ENCODE assay signal across 26 cellular contexts in the genomic region with DNA sequence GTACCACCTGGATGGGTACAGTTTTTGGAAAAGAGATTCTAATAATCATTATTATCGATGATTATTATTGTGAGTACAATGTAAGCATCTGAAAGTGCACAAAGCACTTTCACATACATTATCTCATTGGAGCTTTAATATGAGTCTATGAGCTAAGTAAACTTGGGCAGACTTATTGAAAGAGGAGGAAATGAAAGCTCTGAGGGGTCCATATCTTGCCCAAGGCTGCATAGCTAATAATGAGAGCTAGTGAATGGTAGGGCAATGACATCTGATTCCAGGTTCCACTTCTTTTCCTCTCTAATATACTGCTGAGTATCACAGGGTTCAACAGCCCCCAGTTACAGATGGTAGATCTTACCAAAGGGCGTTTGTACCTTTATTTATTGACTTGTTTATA. TPM values are rescaled to one million over a fixed set of nuclear protein-coding genes. Genes with fewer than 3 reads are reported as not detected.
DNase-seq lines count a peak whose midpoint lies in the region; ATAC-seq, FAIRE-seq and TF ChIP-seq lines count a peak whose summit lies in the region.
"Had no signal": no experiment of that assay in that cellular context is flagged by ENCODE, and none has a peak within 500 bp of the region (broad histone marks: within the 10 kb centered on the region; RNA-seq: fewer than 3 reads in every experiment).

No MANE protein-coding gene starts in this region.

- H3K27me3 ChIP-seq in GM12878 (replicated peaks in 1 of 2; ENCODE audit: control insufficient read depth in 2 of 2, insufficient read depth in 2 of 2, low read length in 1 of 2), result no peaks in the 10 kb centered on the region
- H3K27me3 ChIP-seq in uterus, result no peaks in the 10 kb centered on the region
- H3K27me3 ChIP-seq: BE2C had no signal

- H3K4me1 Mint-ChIP-seq in MCF 10A (ENCODE audit: insufficient read depth, unreplicated experiment), result no peaks in the 10 kb centered on the region

- no peak overlapping the region for H3K27ac ChIP-seq in GM12878 (ENCODE audit: control insufficient read depth, insufficient read depth)
- no peak overlapping the region for H3K27ac ChIP-seq in uterus

- no peak for TF ChIP-seq CTCF in GM12878 (IDR thresholded peaks at IDR 0.05 in 2 of 3, conservative IDR thresholded peaks at IDR 0.05 in 1 of 3; ENCODE audit: control insufficient read depth in 2 of 3, extremely low read depth in 1 of 3, insufficient read depth in 1 of 3, low read depth in 3 of 3, low read length in 3 of 3)
- TF ChIP-seq CTCF in uterus (IDR thresholded peaks at IDR 0.05), result no peak
- no peak for TF ChIP-seq CTCF in MCF 10A (IDR thresholded peaks at IDR 0.05; ENCODE audit: unreplicated experiment)

- TF ChIP-seq RAD21 in GM12878 (IDR thresholded peaks at IDR 0.05; ENCODE audit: insufficient read depth, low read depth, low read length), result no peak

- intact Hi-C loops in GM12878 (cut with micrococcal nuclease; ENCODE audit: unreplicated experiment), result loop anchor here (5.0 to 10.0 kb wide), 4 partner anchors 90 to 1320 kb away; no protein-coding TSS in a partner anchor
- intact Hi-C loops in uterus (cut with DNase I; ENCODE audit: low total_unique reads), result no loop called here
- intact Hi-C loops in MCF 10A (cut with micrococcal nuclease), result loop anchor here (10.0 kb wide), 1 partner anchor 992 kb away; no protein-coding TSS in a partner anchor

- no peaks in the 10 kb centered on the region for H3K36me3 ChIP-seq in GM12878 (ENCODE audit: control insufficient read depth in 2 of 2, insufficient read depth in 2 of 2, low read length in 1 of 2)
- no peaks in the 10 kb centered on the region for H3K36me3 ChIP-seq in uterus
- H3K36me3 ChIP-seq: BE2C had no signal

- BruUV-seq in GM12878 (replicated peaks; lab: Mats Ljungman, UMichigan) (no TSS peak), MCF 10A (replicated peaks; lab: Mats Ljungman, UMichigan) (no TSS peak)

- ATAC-seq in GM18519 (IDR thresholded peaks at IDR 0.05; ENCODE audit: low FRiP score, unreplicated experiment) (peak; percentile 36), GM19463 (IDR thresholded peaks at IDR 0.05; ENCODE audit: unreplicated experiment) (peak; percentile 34), GM12878 (peak; percentile 61), HG02759 (IDR thresholded peaks at IDR 0.05; ENCODE audit: unreplicated experiment) (no peak), HG02623 (IDR thresholded peaks at IDR 0.05; ENCODE audit: unreplicated experiment) (no peak)
- ATAC-seq: CD8-positive, alpha-beta T cell had no signal

- H3K36me3 Mint-ChIP-seq in MCF 10A (ENCODE audit: insufficient read depth, unreplicated experiment), result no peaks in the 10 kb centered on the region
- H3K36me3 Mint-ChIP-seq: CD8-positive, alpha-beta T cell; IgD-negative memory B cell had no signal

- POLR2A ChIA-PET in GM12878 (lab: Charles Lee) (interaction anchor here (0.8 to 10.1 kb wide), 4 partner anchors 9 to 72 kb away, joined by 3 to 81 read pairs (median 4); no protein-coding TSS in a partner anchor), MCF 10A (lab: Yijun Ruan, JAX) (no interaction called here)

- H3K4me1 ChIP-seq in GM12878 (ENCODE audit: control insufficient read depth, insufficient read depth, low read length), result peaks cover 25% of the 10 kb centered on the region
- no peaks in the 10 kb centered on the region for H3K4me1 ChIP-seq in uterus
- H3K4me1 ChIP-seq: BE2C had no signal

- SMC1A ChIA-PET in GM12878 (lab: Charles Lee; ENCODE audit: uncharacterized antibody, unreplicated experiment), result interaction anchor here (0.7 to 12.0 kb wide), 19 partner anchors 17 to 405 kb away, joined by 3 to 228 read pairs (median 5); partner anchors contain the start of gene MED7

- CTCF ChIA-PET in GM12878 (lab: Yijun Ruan, JAX), result interaction anchor here (0.7 to 6.2 kb wide), 21 partner anchors 9 to 993 kb away, joined by 3 to 76 read pairs (median 4); partner anchors contain the start of gene MED7
- CTCF ChIA-PET in MCF 10A (lab: Yijun Ruan, JAX), result interaction anchor here (0.5 to 1.1 kb wide), 5 partner anchors 10 to 1236 kb away, joined by 3 to 4 read pairs (median 3); no protein-coding TSS in a partner anchor

- H3K4me2 ChIP-seq in GM12878 (ENCODE audit: control insufficient read depth, insufficient read depth), result no peak overlapping the region

- TF ChIP-seq POLR2A in GM12878 (IDR thresholded peaks at IDR 0.05; ENCODE audit: low read depth, low read length) (no peak), uterus (IDR thresholded peaks at IDR 0.05) (no peak)

- no peak overlapping the region for H3K4me3 Mint-ChIP-seq in MCF 10A (ENCODE audit: unreplicated experiment)
- H3K4me3 Mint-ChIP-seq: CD8-positive, alpha-beta T cell; T-helper 2 cell treated with Interferon-gamma antibody and Interleukin-4, amounts not matched to agents 5 μg/mL and 100 μg/mL, for 36 hours had no signal

- H3K79me2 ChIP-seq in GM12878 (ENCODE audit: control insufficient read depth, insufficient read depth, low read length), result no peaks in the 10 kb centered on the region

- no peak for TF ChIP-seq EP300 in GM12878 (IDR thresholded peaks at IDR 0.05; ENCODE audit: borderline replicate concordance in 1 of 2, control insufficient read depth in 1 of 2, low read depth in 2 of 2, low read length in 2 of 2)

- in situ Hi-C loops in GM12878 (cut with MboI), result loop anchor here (10.0 kb wide), 1 partner anchor 992 kb away; no protein-coding TSS in a partner anchor

- H3K27ac Mint-ChIP-seq in MCF 10A (ENCODE audit: low read depth, unreplicated experiment), result no peak overlapping the region
- H3K27ac Mint-ChIP-seq: CD8-positive, alpha-beta T cell; IgD-negative memory B cell; T-helper 2 cell treated with Interferon-gamma antibody and Interleukin-4, amounts not matched to agents 5 μg/mL and 100 μg/mL, for 36 hours had no signal

- peaks cover 22% of the 10 kb centered on the region for H3K27me3 Mint-ChIP-seq in MCF 10A (ENCODE audit: insufficient read depth, unreplicated experiment)
- H3K27me3 Mint-ChIP-seq: IgD-negative memory B cell had no signal

- H4K20me1 ChIP-seq in GM12878 (ENCODE audit: control insufficient read depth, insufficient read depth), result no peaks in the 10 kb centered on the region

- H2AFZ ChIP-seq in GM12878 (ENCODE audit: control insufficient read depth, low read depth, low read length), result no peak overlapping the region

- WGBS in GM12878 (ENCODE audit: insufficient coverage, insufficient replicate concordance, low lambda C conversion rate, missing lambda C conversion rate), result 52% methylated on average over 2 of the region's 2 CpGs

- FAIRE-seq in GM12878 (lab: Jason Lieb, UNC), result no peak
- FAIRE-seq: D721Med, H54 had no signal

- no peak overlapping the region for H3K4me3 ChIP-seq in GM12878
- no peak overlapping the region for H3K4me3 ChIP-seq in uterus

- H3K9ac ChIP-seq in GM12878 (ENCODE audit: control insufficient read depth, insufficient read depth, low read length), result no peak overlapping the region

- H3K9me3 Mint-ChIP-seq in MCF 10A (ENCODE audit: unreplicated experiment), result no peaks in the 10 kb centered on the region
- H3K9me3 Mint-ChIP-seq: CD8-positive, alpha-beta T cell; IgD-negative memory B cell had no signal

- DNase-seq in NAMALWA (ENCODE audit: low spot score) (peak; percentile 24), GM12878 (ENCODE audit: low read depth, low spot score) (no peak), uterus (no peak), MCF 10A (ENCODE audit: unreplicated experiment) (no peak)
- DNase-seq: BE2C; CD8-positive, alpha-beta T cell; DMS79 treated with DMSO at 0.1 percent for 48 hours; GDM1; NCI-H1048; NCI-H1694 treated with DMSO at 0.1 percent for 48 hours; NCI-H2171; NCI-H446 treated with DMSO at 0.1 percent for 48 hours; NCI-H82; OCI-M1; RPMI8226; SW 1271 had no signal

- H3K9me3 ChIP-seq in GM12878 (replicated peaks; ENCODE audit: control insufficient read depth, insufficient read depth, low read length) (no peaks in the 10 kb centered on the region; the same call in 2 of the 3 replicates), uterus (no peaks in the 10 kb centered on the region)
- H3K9me3 ChIP-seq: BE2C had no signal

- RAD21 ChIA-PET in GM12878 (lab: Charles Lee; ENCODE audit: unreplicated experiment), result interaction anchor here (0.6 to 2.1 kb wide), 17 partner anchors 9 to 195 kb away, joined by 3 to 12 read pairs (median 3); partner anchors contain the start of gene HAVCR2

TF ChIP-seq in GM12878, 131 proteins besides CTCF, POLR2A, EP300 and RAD21 (continues in another document):
- no peak for TF ChIP-seq SUZ12 (IDR thresholded peaks at IDR 0.05; ENCODE audit: unreplicated experiment)
- TF ChIP-seq STAT1 (conservative IDR thresholded peaks at IDR 0.05), result no peak
- 0 out of 4 replicates have a peak, but pooled peaks of 1 of the 2 experiments have one; percentile 10 for TF ChIP-seq ETV6 (conservative IDR thresholded peaks at IDR 0.05 in 1 of 2, IDR thresholded peaks at IDR 0.05 in 1 of 2; ENCODE audit: borderline replicate concordance in 1 of 2, low read depth in 1 of 2)
- TF ChIP-seq SP1 (IDR thresholded peaks at IDR 0.05; ENCODE audit: low read depth, low read length), result no peak
- TF ChIP-seq IKZF1 (conservative IDR thresholded peaks at IDR 0.05), result 0 out of 2 replicates have a peak, but pooled peaks have one; percentile 19

RNA-seq across cellular contexts. Expression of gene TIMD4, which starts 26.1 kb away (rescaled TPM):
- total RNA-seq in GM12878 (2013; cell fraction: nucleolus; rRNA removed), result 4.0 and 10.0 TPM in 2 replicates
- 2.7 and 3.7 TPM in 2 replicates for total RNA-seq in GM12878 (2014; rRNA removed)
- total RNA-seq in GM12878 (2014; rRNA removed; fragmentation: Illumina TruSeq; extraction: Trizol), result 1.9 and 2.0 TPM in 2 replicates
- 2.9 and 4.2 TPM in 2 replicates for total RNA-seq in GM12878 (2021)
- 0.26 TPM for polyA plus RNA-seq in GM12878 (2011; ENCODE audit: low read depth)
- 15.4 and 17.4 TPM in 2 replicates for polyA plus RNA-seq in GM12878 (2011; rRNA removed)
- 4.3 and 4.8 TPM in 2 replicates for polyA plus RNA-seq in GM12878 (2011; cell fraction: cytosol; rRNA removed)
- 2.8 and 5.4 TPM in 2 replicates for polyA plus RNA-seq in GM12878 (2011; cell fraction: nucleus; rRNA removed)
- 5.6 and 6.1 TPM in 2 replicates for polyA plus RNA-seq in GM12878 (2012)
- 0.89 and 1.3 TPM in 2 replicates for polyA plus RNA-seq in GM12878 (2014; fragmentation: Illumina TruSeq; extraction: Trizol)
- 1 to 10 TPM; 7.6 to 8.5 TPM for polyA plus RNA-seq in GM12878 (2014; fragmentation: Nextera tagmentation; extraction: Ambion mirVana)
- 2.4 and 2.8 TPM in 2 replicates for polyA plus RNA-seq in GM12878 (2014; rRNA removed)
- polyA plus RNA-seq in GM12878 (2016; fragmentation: Nextera tagmentation; extraction: Ambion mirVana), result 10 to 100 TPM in 1 of 2 experiments, 1 to 10 TPM in 1; 9.4 to 10.6 TPM
- polyA minus RNA-seq in GM12878 (2011; rRNA and poly(A)+ RNA removed), result 1.6 and 5.0 TPM in 2 replicates
- polyA minus RNA-seq in GM12878 (2011; cell fraction: cytosol; rRNA and poly(A)+ RNA removed), result 1.9 TPM in 1 of 2 replicates, not detected in the other
- polyA minus RNA-seq in GM12878 (2011; cell fraction: nucleus; rRNA and poly(A)+ RNA removed), result 0.57 and 1.3 TPM in 2 replicates
- total RNA-seq in uterus, result 1 to 10 TPM in 1 of 4 donors, not detected in 3; 1.0 TPM
- total RNA-seq in MCF 10A (2022), result not detected in 2 replicates
- total RNA-seq: HT-29, LHCN-M2 had no signal
- polyA plus RNA-seq: IgD-negative memory B cell had no signal

Comparison
In these comparisons a context has a peak if more than half of its experiments do, and no peak if none do; other contexts are left out.
1. ATAC-seq: peak in GM18519 (single experiment), GM19463 (single experiment) and GM12878 (single experiment); none in HG02759 (single experiment) and HG02623 (single experiment).